Comparison of ENCODE assay signal across 1 cellular context in the genomic region with DNA sequence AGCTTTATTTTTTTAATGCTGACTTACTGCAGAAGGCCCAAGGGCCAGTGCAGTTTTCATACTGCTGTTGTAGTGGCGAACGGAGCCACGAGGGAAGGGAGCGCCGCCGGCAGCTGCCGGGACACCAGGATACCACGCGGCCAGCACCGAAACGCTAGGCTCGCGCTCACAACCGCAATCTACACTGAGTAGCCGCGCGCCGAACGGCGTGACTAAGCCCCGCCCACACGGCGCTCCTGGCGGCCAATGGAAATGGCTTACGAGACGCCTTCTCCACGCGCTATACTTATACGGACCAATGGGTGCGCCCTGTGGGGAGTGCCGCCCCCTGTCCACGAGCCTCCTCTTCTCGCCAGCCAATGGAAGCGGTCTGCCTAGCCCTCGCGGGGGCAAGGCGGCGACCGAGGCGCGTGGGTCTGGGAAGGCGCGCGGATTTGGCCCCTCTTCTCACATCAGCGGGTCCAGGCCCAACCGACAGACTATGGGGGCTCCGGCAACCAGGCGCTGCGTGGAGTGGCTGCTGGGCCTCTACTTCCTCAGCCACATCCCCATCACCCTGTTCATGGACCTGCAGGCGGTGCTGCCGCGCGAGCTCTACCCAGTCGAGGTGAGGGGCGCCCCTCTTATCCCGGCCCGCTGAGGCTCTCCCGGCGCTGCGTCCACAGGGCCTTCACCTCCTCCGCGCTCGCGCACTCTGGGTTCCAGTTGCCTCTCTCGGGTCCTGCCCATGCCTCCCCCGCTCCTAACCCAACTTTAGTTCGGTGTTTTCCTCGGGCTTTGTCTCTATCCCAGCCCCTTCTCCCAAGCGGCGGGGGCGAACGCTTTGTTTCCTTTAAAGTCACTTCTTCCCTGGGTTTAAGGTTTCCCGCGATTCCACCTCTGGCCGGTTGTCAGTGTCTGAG.
TF ChIP-seq lines count a peak whose summit lies in the region.

A gene (plus strand): TSS at position 442 of the 902 bp plus-strand sequence. CDS start 40 bp downstream, at position 482.

TF ChIP-seq in K562, 482 proteins besides CTCF, POLR2A, EP300 and RAD21 (continued from another document and continues in another):
- TF ChIP-seq, protein P1, sequence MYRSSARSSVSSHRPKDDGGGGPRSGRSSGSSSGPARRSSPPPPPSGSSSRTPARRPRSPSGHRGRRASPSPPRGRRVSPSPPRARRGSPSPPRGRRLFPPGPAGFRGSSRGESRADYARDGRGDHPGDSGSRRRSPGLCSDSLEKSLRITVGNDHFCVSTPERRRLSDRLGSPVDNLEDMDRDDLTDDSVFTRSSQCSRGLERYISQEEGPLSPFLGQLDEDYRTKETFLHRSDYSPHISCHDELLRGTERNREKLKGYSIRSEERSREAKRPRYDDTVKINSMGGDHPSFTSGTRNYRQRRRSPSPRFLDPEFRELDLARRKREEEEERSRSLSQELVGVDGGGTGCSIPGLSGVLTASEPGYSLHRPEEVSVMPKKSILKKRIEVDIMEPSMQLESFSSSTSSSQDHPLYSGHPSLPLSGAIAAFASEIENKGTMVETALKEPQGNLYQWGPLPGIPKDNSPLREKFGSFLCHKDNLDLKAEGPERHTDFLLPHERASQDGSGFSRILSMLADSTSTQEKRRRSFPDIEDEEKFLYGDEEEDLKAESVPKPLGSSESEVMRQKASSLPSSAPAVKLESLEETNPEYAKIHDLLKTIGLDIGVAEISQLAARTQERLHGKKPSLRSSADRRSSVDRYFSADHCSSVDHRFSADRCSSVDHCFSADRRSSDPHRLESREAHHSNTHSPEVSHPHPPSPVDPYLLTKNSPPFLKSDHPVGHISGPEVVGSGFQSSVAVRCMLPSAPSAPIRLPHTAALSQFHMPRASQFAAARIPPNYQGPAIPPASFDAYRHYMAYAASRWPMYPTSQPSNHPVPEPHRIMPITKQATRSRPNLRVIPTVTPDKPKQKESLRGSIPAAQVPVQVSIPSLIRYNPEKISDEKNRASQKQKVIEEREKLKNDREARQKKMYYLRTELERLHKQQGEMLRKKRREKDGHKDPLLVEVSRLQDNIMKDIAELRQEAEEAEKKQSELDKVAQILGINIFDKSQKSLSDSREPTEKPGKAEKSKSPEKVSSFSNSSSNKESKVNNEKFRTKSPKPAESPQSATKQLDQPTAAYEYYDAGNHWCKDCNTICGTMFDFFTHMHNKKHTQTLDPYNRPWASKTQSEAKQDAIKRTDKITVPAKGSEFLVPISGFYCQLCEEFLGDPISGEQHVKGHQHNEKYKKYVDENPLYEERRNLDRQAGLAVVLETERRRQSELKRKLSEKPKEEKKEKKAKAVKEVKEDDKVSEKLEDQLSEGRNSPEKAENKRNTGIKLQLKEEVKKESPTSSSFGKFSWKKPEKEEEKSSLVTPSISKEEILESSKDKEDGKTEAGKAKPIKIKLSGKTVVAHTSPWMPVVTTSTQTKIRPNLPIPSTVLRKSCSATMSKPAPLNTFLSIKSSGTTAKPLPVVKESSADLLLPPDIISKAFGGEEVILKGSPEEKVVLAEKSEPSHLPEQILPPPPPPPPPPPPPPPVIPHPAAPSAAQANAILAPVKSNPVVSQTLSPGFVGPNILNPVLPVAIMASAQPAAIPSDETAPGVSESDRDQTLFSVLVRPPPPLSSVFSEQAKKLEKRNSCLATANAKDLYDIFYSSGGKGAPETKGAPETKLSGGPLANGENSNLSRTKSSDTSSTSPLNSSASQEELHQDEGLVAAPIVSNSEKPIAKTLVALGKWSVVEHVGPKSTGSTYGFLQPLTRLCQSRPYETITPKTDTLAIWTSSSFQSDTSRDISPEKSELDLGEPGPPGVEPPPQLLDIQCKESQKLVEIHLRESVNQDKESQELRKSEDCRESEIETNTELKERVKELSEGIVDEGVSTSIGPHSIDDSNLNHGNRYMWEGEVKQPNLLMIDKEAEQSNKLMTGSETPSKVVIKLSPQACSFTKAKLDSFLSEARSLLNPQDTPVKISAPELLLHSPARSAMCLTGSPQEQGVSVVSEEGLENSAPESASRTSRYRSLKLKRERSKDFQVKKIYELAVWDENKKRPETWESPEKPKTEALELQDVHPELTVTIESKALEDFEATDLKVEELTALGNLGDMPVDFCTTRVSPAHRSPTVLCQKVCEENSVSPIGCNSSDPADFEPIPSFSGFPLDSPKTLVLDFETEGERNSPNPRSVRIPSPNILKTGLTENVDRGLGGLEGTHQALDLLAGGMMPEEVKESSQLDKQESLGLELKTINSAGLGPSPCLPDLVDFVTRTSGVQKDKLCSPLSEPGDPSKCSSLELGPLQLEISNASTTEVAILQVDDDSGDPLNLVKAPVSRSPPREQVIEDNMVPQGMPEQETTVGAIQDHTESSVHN (IDR thresholded peaks at IDR 0.05; ENCODE audit: borderline replicate concordance in 1 of 2, low read depth in 1 of 2) = no peak
- TF ChIP-seq, protein P2, sequence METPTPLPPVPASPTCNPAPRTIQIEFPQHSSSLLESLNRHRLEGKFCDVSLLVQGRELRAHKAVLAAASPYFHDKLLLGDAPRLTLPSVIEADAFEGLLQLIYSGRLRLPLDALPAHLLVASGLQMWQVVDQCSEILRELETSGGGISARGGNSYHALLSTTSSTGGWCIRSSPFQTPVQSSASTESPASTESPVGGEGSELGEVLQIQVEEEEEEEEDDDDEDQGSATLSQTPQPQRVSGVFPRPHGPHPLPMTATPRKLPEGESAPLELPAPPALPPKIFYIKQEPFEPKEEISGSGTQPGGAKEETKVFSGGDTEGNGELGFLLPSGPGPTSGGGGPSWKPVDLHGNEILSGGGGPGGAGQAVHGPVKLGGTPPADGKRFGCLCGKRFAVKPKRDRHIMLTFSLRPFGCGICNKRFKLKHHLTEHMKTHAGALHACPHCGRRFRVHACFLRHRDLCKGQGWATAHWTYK (CRISPR knock-in tag; IDR thresholded peaks at IDR 0.05) = 0 out of 2 replicates have a peak, but pooled peaks have one; percentile 8
- TF ChIP-seq FOXP1 (CRISPR knock-in tag; IDR thresholded peaks at IDR 0.05) (no peak), TEAD2 (tag; IDR thresholded peaks at IDR 0.05) (no peak), ZNF324 (CRISPR knock-in tag; IDR thresholded peaks at IDR 0.05) (no peak), ZNF785 (CRISPR knock-in tag; IDR thresholded peaks at IDR 0.05) (no peak), ATF7 (IDR thresholded peaks at IDR 0.05) (peak; percentile 78; the same call in 1 of the 2 replicates), NBN (IDR thresholded peaks at IDR 0.05; ENCODE audit: low read depth) (peak; percentile 10; the same call in 1 of the 2 replicates), SMARCE1 (IDR thresholded peaks at IDR 0.05) (peak; percentile 50; the same call in 1 of the 2 replicates), GATA2 (CRISPR knock-in tag; IDR thresholded peaks at IDR 0.05) (no peak), TOE1 (IDR thresholded peaks at IDR 0.05; ENCODE audit: borderline replicate concordance) (no peak), TOE1 (CRISPR knock-in tag; IDR thresholded peaks at IDR 0.05; ENCODE audit: borderline replicate concordance, low read depth) (no peak), CCAR2 (IDR thresholded peaks at IDR 0.05; ENCODE audit: low read depth, low read length) (no peak), MAFF (IDR thresholded peaks at IDR 0.05; ENCODE audit: low read length) (no peak), HMGN3 (IDR thresholded peaks at IDR 0.05; ENCODE audit: borderline replicate concordance, extremely low read depth, insufficient read length, low read depth, low read length) (no peak), ZNF239 (CRISPR knock-in tag; IDR thresholded peaks at IDR 0.05) (no peak), SMARCA5 (IDR thresholded peaks at IDR 0.05) (no peak; the same call in 1 of the 2 replicates), CREB1 (IDR thresholded peaks at IDR 0.05) (peak; percentile 88), CREB1 (CRISPR knock-in tag; IDR thresholded peaks at IDR 0.05) (peak; percentile 83), ZNF57 (CRISPR knock-in tag; IDR thresholded peaks at IDR 0.05) (no peak), FOXJ3 (CRISPR knock-in tag; IDR thresholded peaks at IDR 0.05) (no peak), ZNF354B (CRISPR knock-in tag; IDR thresholded peaks at IDR 0.05) (no peak)
- TF ChIP-seq, protein P3, sequence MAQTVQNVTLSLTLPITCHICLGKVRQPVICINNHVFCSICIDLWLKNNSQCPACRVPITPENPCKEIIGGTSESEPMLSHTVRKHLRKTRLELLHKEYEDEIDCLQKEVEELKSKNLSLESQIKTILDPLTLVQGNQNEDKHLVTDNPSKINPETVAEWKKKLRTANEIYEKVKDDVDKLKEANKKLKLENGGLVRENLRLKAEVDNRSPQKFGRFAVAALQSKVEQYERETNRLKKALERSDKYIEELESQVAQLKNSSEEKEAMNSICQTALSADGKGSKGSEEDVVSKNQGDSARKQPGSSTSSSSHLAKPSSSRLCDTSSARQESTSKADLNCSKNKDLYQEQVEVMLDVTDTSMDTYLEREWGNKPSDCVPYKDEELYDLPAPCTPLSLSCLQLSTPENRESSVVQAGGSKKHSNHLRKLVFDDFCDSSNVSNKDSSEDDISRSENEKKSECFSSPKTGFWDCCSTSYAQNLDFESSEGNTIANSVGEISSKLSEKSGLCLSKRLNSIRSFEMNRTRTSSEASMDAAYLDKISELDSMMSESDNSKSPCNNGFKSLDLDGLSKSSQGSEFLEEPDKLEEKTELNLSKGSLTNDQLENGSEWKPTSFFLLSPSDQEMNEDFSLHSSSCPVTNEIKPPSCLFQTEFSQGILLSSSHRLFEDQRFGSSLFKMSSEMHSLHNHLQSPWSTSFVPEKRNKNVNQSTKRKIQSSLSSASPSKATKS (CRISPR knock-in tag; IDR thresholded peaks at IDR 0.05) = no peak
- TF ChIP-seq, protein P4, sequence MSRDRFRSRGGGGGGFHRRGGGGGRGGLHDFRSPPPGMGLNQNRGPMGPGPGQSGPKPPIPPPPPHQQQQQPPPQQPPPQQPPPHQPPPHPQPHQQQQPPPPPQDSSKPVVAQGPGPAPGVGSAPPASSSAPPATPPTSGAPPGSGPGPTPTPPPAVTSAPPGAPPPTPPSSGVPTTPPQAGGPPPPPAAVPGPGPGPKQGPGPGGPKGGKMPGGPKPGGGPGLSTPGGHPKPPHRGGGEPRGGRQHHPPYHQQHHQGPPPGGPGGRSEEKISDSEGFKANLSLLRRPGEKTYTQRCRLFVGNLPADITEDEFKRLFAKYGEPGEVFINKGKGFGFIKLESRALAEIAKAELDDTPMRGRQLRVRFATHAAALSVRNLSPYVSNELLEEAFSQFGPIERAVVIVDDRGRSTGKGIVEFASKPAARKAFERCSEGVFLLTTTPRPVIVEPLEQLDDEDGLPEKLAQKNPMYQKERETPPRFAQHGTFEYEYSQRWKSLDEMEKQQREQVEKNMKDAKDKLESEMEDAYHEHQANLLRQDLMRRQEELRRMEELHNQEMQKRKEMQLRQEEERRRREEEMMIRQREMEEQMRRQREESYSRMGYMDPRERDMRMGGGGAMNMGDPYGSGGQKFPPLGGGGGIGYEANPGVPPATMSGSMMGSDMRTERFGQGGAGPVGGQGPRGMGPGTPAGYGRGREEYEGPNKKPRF (IDR thresholded peaks at IDR 0.05; ENCODE audit: low read depth, low read length) = no peak
- TF ChIP-seq, protein P5, sequence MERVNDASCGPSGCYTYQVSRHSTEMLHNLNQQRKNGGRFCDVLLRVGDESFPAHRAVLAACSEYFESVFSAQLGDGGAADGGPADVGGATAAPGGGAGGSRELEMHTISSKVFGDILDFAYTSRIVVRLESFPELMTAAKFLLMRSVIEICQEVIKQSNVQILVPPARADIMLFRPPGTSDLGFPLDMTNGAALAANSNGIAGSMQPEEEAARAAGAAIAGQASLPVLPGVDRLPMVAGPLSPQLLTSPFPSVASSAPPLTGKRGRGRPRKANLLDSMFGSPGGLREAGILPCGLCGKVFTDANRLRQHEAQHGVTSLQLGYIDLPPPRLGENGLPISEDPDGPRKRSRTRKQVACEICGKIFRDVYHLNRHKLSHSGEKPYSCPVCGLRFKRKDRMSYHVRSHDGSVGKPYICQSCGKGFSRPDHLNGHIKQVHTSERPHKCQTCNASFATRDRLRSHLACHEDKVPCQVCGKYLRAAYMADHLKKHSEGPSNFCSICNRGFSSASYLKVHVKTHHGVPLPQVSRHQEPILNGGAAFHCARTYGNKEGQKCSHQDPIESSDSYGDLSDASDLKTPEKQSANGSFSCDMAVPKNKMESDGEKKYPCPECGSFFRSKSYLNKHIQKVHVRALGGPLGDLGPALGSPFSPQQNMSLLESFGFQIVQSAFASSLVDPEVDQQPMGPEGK (CRISPR knock-in tag; IDR thresholded peaks at IDR 0.05; ENCODE audit: borderline replicate concordance) = no peak
- TF ChIP-seq, protein P6, sequence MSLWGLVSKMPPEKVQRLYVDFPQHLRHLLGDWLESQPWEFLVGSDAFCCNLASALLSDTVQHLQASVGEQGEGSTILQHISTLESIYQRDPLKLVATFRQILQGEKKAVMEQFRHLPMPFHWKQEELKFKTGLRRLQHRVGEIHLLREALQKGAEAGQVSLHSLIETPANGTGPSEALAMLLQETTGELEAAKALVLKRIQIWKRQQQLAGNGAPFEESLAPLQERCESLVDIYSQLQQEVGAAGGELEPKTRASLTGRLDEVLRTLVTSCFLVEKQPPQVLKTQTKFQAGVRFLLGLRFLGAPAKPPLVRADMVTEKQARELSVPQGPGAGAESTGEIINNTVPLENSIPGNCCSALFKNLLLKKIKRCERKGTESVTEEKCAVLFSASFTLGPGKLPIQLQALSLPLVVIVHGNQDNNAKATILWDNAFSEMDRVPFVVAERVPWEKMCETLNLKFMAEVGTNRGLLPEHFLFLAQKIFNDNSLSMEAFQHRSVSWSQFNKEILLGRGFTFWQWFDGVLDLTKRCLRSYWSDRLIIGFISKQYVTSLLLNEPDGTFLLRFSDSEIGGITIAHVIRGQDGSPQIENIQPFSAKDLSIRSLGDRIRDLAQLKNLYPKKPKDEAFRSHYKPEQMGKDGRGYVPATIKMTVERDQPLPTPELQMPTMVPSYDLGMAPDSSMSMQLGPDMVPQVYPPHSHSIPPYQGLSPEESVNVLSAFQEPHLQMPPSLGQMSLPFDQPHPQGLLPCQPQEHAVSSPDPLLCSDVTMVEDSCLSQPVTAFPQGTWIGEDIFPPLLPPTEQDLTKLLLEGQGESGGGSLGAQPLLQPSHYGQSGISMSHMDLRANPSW (CRISPR knock-in tag; IDR thresholded peaks at IDR 0.05) = peak; percentile 84; the same call in 1 of the 2 replicates
- TF ChIP-seq, protein P7, sequence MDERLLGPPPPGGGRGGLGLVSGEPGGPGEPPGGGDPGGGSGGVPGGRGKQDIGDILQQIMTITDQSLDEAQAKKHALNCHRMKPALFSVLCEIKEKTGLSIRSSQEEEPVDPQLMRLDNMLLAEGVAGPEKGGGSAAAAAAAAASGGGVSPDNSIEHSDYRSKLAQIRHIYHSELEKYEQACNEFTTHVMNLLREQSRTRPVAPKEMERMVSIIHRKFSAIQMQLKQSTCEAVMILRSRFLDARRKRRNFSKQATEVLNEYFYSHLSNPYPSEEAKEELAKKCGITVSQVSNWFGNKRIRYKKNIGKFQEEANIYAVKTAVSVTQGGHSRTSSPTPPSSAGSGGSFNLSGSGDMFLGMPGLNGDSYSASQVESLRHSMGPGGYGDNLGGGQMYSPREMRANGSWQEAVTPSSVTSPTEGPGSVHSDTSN (CRISPR knock-in tag; IDR thresholded peaks at IDR 0.05; ENCODE audit: low read depth) = no peak
- TF ChIP-seq, protein P7 (tag; conservative IDR thresholded peaks at IDR 0.05; ENCODE audit: low read depth) = no peak
- TF ChIP-seq, protein P8, sequence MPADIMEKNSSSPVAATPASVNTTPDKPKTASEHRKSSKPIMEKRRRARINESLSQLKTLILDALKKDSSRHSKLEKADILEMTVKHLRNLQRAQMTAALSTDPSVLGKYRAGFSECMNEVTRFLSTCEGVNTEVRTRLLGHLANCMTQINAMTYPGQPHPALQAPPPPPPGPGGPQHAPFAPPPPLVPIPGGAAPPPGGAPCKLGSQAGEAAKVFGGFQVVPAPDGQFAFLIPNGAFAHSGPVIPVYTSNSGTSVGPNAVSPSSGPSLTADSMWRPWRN (IDR thresholded peaks at IDR 0.05; ENCODE audit: low read depth) = peak; percentile 85
